In the genomic region with DNA sequence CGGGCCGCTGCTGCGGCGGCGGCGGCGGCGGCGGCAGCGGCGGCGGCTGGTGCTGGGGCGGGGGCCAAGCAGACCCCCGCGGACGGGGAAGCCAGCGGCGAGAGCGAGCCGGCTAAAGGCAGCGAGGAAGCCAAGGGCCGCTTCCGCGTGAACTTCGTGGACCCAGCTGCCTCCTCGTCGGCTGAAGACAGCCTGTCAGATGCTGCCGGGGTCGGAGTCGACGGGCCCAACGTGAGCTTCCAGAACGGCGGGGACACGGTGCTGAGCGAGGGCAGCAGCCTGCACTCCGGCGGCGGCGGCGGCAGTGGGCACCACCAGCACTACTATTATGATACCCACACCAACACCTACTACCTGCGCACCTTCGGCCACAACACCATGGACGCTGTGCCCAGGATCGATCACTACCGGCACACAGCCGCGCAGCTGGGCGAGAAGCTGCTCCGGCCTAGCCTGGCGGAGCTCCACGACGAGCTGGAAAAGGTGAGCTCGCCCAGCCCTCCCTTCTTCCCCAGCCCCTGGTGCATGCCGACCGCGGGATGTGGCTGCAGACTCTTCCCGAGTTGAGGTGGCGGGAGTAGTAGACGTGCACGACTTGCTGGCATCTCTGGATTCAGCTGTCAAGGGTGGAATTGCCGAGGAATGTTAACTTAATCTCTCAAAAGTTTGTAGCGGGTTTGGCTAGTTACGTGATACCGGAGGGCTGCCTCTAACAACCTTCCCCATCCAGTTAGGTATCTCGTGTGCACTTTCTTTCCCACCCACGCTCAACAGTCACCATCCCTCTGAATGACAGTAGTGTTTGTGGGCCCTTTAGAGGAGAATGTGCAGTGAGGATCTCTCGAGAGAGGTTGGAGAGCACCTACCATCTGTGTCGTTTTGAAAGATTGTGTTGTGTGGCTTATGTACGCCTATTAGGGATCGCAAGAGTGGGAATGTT, we compare ENCODE assay signal across 8 cellular contexts. TPM values are rescaled to one million over a fixed set of nuclear protein-coding genes. Genes with fewer than 3 reads are reported as not detected.
DNase-seq lines count a peak whose midpoint lies in the region; ATAC-seq and TF ChIP-seq lines count a peak whose summit lies in the region.

No MANE protein-coding gene starts in this region.

- H3K27me3 Mint-ChIP-seq in activated B cell treated with CpG ODN at 0.5 μM for 24 hours: no peaks in the 10 kb centered on the region

- H3K27ac Mint-ChIP-seq in activated B cell treated with CpG ODN at 0.5 μM for 24 hours: peak overlapping the region; percentile 75

- peak overlapping the region; percentile 93 for H3K4me3 Mint-ChIP-seq in activated B cell treated with CpG ODN at 0.5 μM for 24 hours

- ATAC-seq in GM21423 (IDR thresholded peaks at IDR 0.05; ENCODE audit: unreplicated experiment) (peak; percentile 4), activated B cell treated with CpG ODN at 0.5 μM for 24 hours (ENCODE audit: low read depth) (no peak)

- peaks cover 4% of the 10 kb centered on the region; the same call in 1 of the 2 replicates for H3K4me1 ChIP-seq in HUES64 (ENCODE audit: insufficient read depth, low read length)

- 2% methylated on average over 70 of the region's 71 CpGs for WGBS in HUES64

- peaks cover 12% of the 10 kb centered on the region for H3K36me3 Mint-ChIP-seq in activated B cell treated with CpG ODN at 0.5 μM for 24 hours (ENCODE audit: low read depth)

- H3K36me3 ChIP-seq in HUES64 (ENCODE audit: insufficient read depth, low read length) (no peaks in the 10 kb centered on the region), kidney epithelial cell (ENCODE audit: control insufficient read depth, insufficient read depth, low read length) (no peaks in the 10 kb centered on the region)

- CTCF ChIA-PET in activated B cell treated with CpG ODN at 0.5 μM for 24 hours (lab: Charles Lee): interaction anchor here (0.6 to 1.2 kb wide), 2 partner anchors 226 to 1385 kb away, joined by 3 to 4 read pairs; no protein-coding TSS in a partner anchor

- H3K4me1 Mint-ChIP-seq in activated B cell treated with CpG ODN at 0.5 μM for 24 hours: peaks cover 62% of the 10 kb centered on the region

- H3K9ac ChIP-seq in HUES64 (ENCODE audit: low read depth, low read length): peak overlapping the region; percentile 86

- peaks cover 31% of the 10 kb centered on the region for H3K27me3 ChIP-seq in HUES64 (ENCODE audit: insufficient read depth, low read length)
- H3K27me3 ChIP-seq in kidney epithelial cell (ENCODE audit: control insufficient read depth, insufficient read depth, low read length): no peaks in the 10 kb centered on the region

- TF ChIP-seq CTCF in activated B cell treated with CpG ODN at 0.5 μM for 24 hours (IDR thresholded peaks at IDR 0.05) (no peak), kidney epithelial cell (IDR thresholded peaks at IDR 0.05; ENCODE audit: insufficient read depth, low read length, poor library complexity, severe bottlenecking) (no peak)

- DNase-seq in COLO829 (ENCODE audit: low spot score): peak; percentile 38
- peak; percentile 45 for DNase-seq in activated B cell treated with CpG ODN at 0.5 μM for 24 hours
- peak in 38 of 61 donors; percentile 3 to 79 (median 36) for DNase-seq in caudate nucleus (lab: John Stamatoyannopoulos, UW)
- DNase-seq in kidney epithelial cell (ENCODE audit: low read depth): no peak
- peak; percentile 33 to 46 for DNase-seq in stimulated activated CD4-positive, alpha-beta T cell treated with anti-CD3 and anti-CD28 coated beads, Interleukin-15, amount 100 ng/mL, for 48 hours (ENCODE audit: low read depth in 2 of 2)
- no peak for DNase-seq in putamen (ENCODE audit: low spot score)

- intact Hi-C loops in activated B cell treated with CpG ODN at 0.5 μM for 24 hours (cut with micrococcal nuclease): loop anchor here (2.0 to 5.0 kb wide), 3 partner anchors 176 to 522 kb away; no protein-coding TSS in a partner anchor

- POLR2A ChIA-PET in activated B cell treated with CpG ODN at 0.5 μM for 24 hours (lab: Charles Lee): no interaction called here

- peak overlapping the region; percentile 84 for H3K4me3 ChIP-seq in HUES64 (ENCODE audit: low read length)
- H3K4me3 ChIP-seq in kidney epithelial cell (ENCODE audit: low read depth, low read length): peak overlapping the region; percentile 58

- H3K9me3 ChIP-seq in HUES64 (ENCODE audit: insufficient read depth, low read depth, low read length): no peaks in the 10 kb centered on the region

- H3K27ac ChIP-seq in HUES64 (ENCODE audit: low read depth, low read length) (no peak overlapping the region), caudate nucleus (ENCODE audit: low read depth, low read length) (peak overlapping the region; percentile 75)

- no peaks in the 10 kb centered on the region for H3K9me3 Mint-ChIP-seq in activated B cell treated with CpG ODN at 0.5 μM for 24 hours

RNA-seq across cellular contexts. Expression of a gene that starts 0.9 kb away (rescaled TPM):
- 9.7 TPM for polyA plus RNA-seq in HUES64 (2013, experiment 1 of 2)
- polyA plus RNA-seq in HUES64 (2013, experiment 2 of 2): 8.4 TPM
- total RNA-seq in activated B cell treated with CpG ODN at 0.5 μM for 24 hours: 19.9 and 20.6 TPM in 2 replicates
- 17.3 and 17.5 TPM in 2 replicates for total RNA-seq in kidney epithelial cell

Comparison
In these comparisons a context has a peak if more than half of its experiments do, and no peak if none do; other contexts are left out.
1. DNase-seq: peak in COLO829 (single experiment), activated B cell treated with CpG ODN at 0.5 μM for 24 hours (single experiment), caudate nucleus (38 of 61) and stimulated activated CD4-positive, alpha-beta T cell treated with anti-CD3 and anti-CD28 coated beads, Interleukin-15, amount 100 ng/mL, for 48 hours (2 of 2); none in kidney epithelial cell (single experiment) and putamen (single experiment).